Comparison of ENCODE assay signal across 21 cellular contexts in the genomic region with DNA sequence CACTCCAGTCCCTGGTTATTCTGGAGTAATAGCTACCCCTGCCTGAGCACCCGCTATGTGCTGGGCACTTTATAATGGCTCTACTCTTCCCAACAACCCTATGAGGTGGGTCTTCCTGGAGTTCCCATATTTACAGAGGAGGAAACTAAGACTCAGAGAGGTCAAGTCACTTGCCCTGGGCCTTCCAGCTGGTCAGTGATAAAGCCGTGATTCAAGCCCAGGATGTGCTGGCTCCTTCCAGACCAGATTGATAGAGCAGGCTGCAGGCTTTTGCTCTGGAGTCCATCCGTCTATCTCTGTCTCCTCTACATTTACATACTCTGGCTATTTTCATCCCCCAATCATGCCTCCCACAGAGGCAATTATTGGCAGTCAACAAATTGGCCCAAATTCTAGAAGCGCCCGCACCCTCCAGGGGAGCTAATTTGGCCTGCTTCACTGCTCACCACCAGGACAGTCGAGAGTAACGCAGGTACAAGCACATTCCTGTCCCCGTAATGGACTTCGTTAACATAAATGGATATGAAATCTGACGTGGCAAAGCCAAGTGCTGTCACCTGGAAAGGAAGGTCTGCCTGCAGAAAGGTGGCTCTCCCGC. TPM values are rescaled to one million over a fixed set of nuclear protein-coding genes. Genes with fewer than 3 reads are reported as not detected.
DNase-seq lines count a peak whose midpoint lies in the region; ATAC-seq and TF ChIP-seq lines count a peak whose summit lies in the region.
"Had no signal": no experiment of that assay in that cellular context is flagged by ENCODE, and none has a peak within 500 bp of the region (broad histone marks: within the 10 kb centered on the region; RNA-seq: fewer than 3 reads in every experiment).

No MANE protein-coding gene starts in this region.

- H3K36me3 ChIP-seq in body of pancreas (replicated peaks in 1 of 2; ENCODE audit: insufficient read depth in 1 of 2, low read depth in 2 of 2) (no peaks in the 10 kb centered on the region), right lobe of liver (peaks cover 0 to 4% (median 0%) of the 10 kb centered on the region in 4 donors)

- in situ Hi-C loops in G401 (cut with HindIII; ENCODE audit: low sequenced_read_pairs), result no loop called here

- H3K27ac ChIP-seq in body of pancreas, result no peak overlapping the region
- H3K27ac ChIP-seq in right lobe of liver, result no peak overlapping the region
- H3K27ac ChIP-seq: HL-60, SK-N-MC had no signal

- DNase-seq in NCI-H1417 (lab: John Stamatoyannopoulos, UW) (peak in 2 of 3 experiments; percentile 3 to 38), NCI-H1417 treated with DMSO at 0.1 percent for 48 hours (lab: John Stamatoyannopoulos, UW) (no peak), G401 (ENCODE audit: low spot score) (peak; percentile 70), body of pancreas (peak in 2 of 4 donors; percentile 15 to 28), right lobe of liver (no peak), NK-92 (lab: John Stamatoyannopoulos, UW; ENCODE audit: unreplicated experiment) (no peak), NCI-H2227 (lab: John Stamatoyannopoulos, UW; ENCODE audit: unreplicated experiment) (no peak), NCI-H2196 treated with DMSO at 0.1 percent for 48 hours (lab: John Stamatoyannopoulos, UW; ENCODE audit: unreplicated experiment) (no peak)
- DNase-seq: 8988T, Calu3, DND-41, GOT3, HFFc6, KG1, NCI-H1092 treated with DMSO at 0.1 percent for 48 hours, NCI-H2029, NCI-H2227 treated with DMSO at 0.1 percent for 48 hours, NCI-H526 had no signal

- intact Hi-C loops in body of pancreas (cut with DNase I) (no loop called here), right lobe of liver (cut with DNase I) (no loop called here)

- H3K27me3 ChIP-seq in body of pancreas (no peaks in the 10 kb centered on the region), right lobe of liver (no peaks in the 10 kb centered on the region)

- H3K4me1 ChIP-seq in body of pancreas (peaks cover 16% of the 10 kb centered on the region), right lobe of liver (no peaks in the 10 kb centered on the region)

- H3K4me3 ChIP-seq in body of pancreas, result no peak overlapping the region
- H3K4me3 ChIP-seq in right lobe of liver, result no peak overlapping the region
- H3K4me3 ChIP-seq: SK-N-MC had no signal

- TF ChIP-seq CTCF in body of pancreas (IDR thresholded peaks at IDR 0.05), result peak in 1 of 7 experiments; percentile 7
- TF ChIP-seq CTCF in right lobe of liver (IDR thresholded peaks at IDR 0.05), result no peak

- no peak for TF ChIP-seq POLR2A in body of pancreas (IDR thresholded peaks at IDR 0.05)
- TF ChIP-seq POLR2A in right lobe of liver (IDR thresholded peaks at IDR 0.05), result no peak

- no peaks in the 10 kb centered on the region for H3K9me3 ChIP-seq in body of pancreas
- H3K9me3 ChIP-seq in right lobe of liver, result no peaks in the 10 kb centered on the region

- ATAC-seq in body of pancreas (peak; percentile 33), right lobe of liver (peak; percentile 48 to 68 (median 61))
- ATAC-seq: Right ventricle myocardium inferior had no signal

- WGBS in body of pancreas, 2 donors, result 82 to 83% methylated on average over 11 of the region's 11 CpGs
- WGBS in right lobe of liver (ENCODE audit: insufficient coverage, low coverage, low lambda C conversion rate, missing lambda C conversion rate), result 89% methylated on average over 7 of the region's 11 CpGs

RNA-seq across cellular contexts. Expression of gene SELENON, which starts 39.8 kb away (rescaled TPM):
- 22.8 and 31.9 TPM in 2 replicates for total RNA-seq in G401 (2014; rRNA removed; shearing (Covaris generic))
- total RNA-seq in body of pancreas (10 to 100 TPM; 22.8 to 27.4 TPM), right lobe of liver (10 to 100 TPM; 11.9 to 21.8 (median 17.8) TPM)

RNA-seq across cellular contexts. Expression of gene MTFR1L, which starts 59.5 kb away (rescaled TPM):
- 21.0 and 32.6 TPM in 2 replicates for total RNA-seq in G401 (2014; rRNA removed; shearing (Covaris generic))
- total RNA-seq in body of pancreas (10 to 100 TPM; 39.7 to 56.4 TPM), right lobe of liver (10 to 100 TPM; 30.8 to 48.9 (median 43.3) TPM)

Comparison
In these comparisons a context has a peak if more than half of its experiments do, and no peak if none do; other contexts are left out.
1. DNase-seq: peak in NCI-H1417 (2 of 3) and G401 (single experiment); none in NCI-H1417 treated with DMSO at 0.1 percent for 48 hours (single experiment), right lobe of liver (0 of 3), NK-92 (single experiment), NCI-H2227 (single experiment) and NCI-H2196 treated with DMSO at 0.1 percent for 48 hours (single experiment).